22 cellular contexts compared by ENCODE assay signal in genomic region chr13:111393221-111393790, GRCh38.
"Had no signal": no experiment of that assay in that cellular context is flagged by ENCODE, and none has a peak within 500 bp of the region (broad histone marks: within the 10 kb centered on the region; RNA-seq: fewer than 3 reads in every experiment).

No MANE protein-coding gene starts in this region.

- H3K4me3 ChIP-seq: body of pancreas, esophagus muscularis mucosa, gastrocnemius medialis, testis had no signal

- H3K36me3 Mint-ChIP-seq: stimulated activated naive B cell treated with anti-CD40 and anti-IgM and Interleukin-4, amounts not matched to agents 10 μg/mL and 1 μg/mL and 100 μg/mL, for 72 hours; type B pancreatic cell had no signal

- H3K9me3 Mint-ChIP-seq: activated T-helper 1 cell treated with anti-CD3 and anti-CD28 coated beads, Interleukin-12 subunit alpha, Interleukin-12 subunit beta, Interleukin-2, Interleukin-4 antibody, amounts not matched to agents 30 ng/mL and 10 ng/mL and 1 ng/mL, durations not matched to agents 14 hours and 24 hours and 36 hours; effector memory CD8-positive, alpha-beta T cell; type B pancreatic cell had no signal

- H3K27ac Mint-ChIP-seq: activated CD4-positive, alpha-beta T cell treated with anti-CD3 and anti-CD28 coated beads for 36 hours; activated T-helper 1 cell treated with anti-CD3 and anti-CD28 coated beads, Interleukin-12 subunit alpha, Interleukin-12 subunit beta, Interleukin-2, Interleukin-4 antibody, amounts not matched to agents 30 ng/mL and 10 ng/mL and 1 ng/mL, durations not matched to agents 14 hours and 24 hours and 36 hours; effector memory CD8-positive, alpha-beta T cell; nephron progenitor cell; stimulated activated naive B cell treated with anti-CD40 and anti-IgM and Interleukin-4, amounts not matched to agents 10 μg/mL and 1 μg/mL and 100 μg/mL, for 72 hours; type B pancreatic cell had no signal

- H3K9me3 ChIP-seq: body of pancreas, esophagus muscularis mucosa, gastrocnemius medialis, testis had no signal

- H3K36me3 ChIP-seq: esophagus muscularis mucosa, gastrocnemius medialis had no signal

- H3K4me1 Mint-ChIP-seq: stimulated activated naive B cell treated with anti-CD40 and anti-IgM and Interleukin-4, amounts not matched to agents 10 μg/mL and 1 μg/mL and 100 μg/mL, for 72 hours had no signal

- H3K27me3 Mint-ChIP-seq: activated CD4-positive, alpha-beta T cell treated with anti-CD3 and anti-CD28 coated beads for 36 hours had no signal

- H3K27ac ChIP-seq: body of pancreas, esophagus muscularis mucosa, gastrocnemius medialis, testis had no signal

- DNase-seq: activated CD4-positive, alpha-beta T cell treated with anti-CD3 and anti-CD28 coated beads for 36 hours; activated CD4-positive, alpha-beta T cell treated with anti-CD3 and anti-CD28 coated beads, Interleukin-2, amount 50 U/mL, for 48 hours; activated gamma-delta T cell; activated naive CD4-positive, alpha-beta T cell treated with anti-CD3 and anti-CD28 coated beads, Interleukin-2, amount 50 U/mL, for 16 hours; anterior cingulate cortex; body of pancreas; effector memory CD8-positive, alpha-beta T cell; gastrocnemius medialis; hypothalamus; left ventricle myocardium superior; mammary epithelial cell; nephron progenitor cell; nucleus accumbens; small intestine; stimulated activated CD4-positive, alpha-beta T cell treated with anti-CD3 and anti-CD28 coated beads, Interleukin-2, amount 100 ng/mL, for 48 hours; stimulated activated CD8-positive, alpha-beta memory T cell treated with anti-CD3 and anti-CD28 coated beads, Interleukin-4, amount 100 ng/mL, for 48 hours; stimulated activated naive B cell treated with anti-CD40 and anti-IgM and Interleukin-4, amounts not matched to agents 10 μg/mL and 1 μg/mL and 100 μg/mL, for 72 hours; T-helper 1 cell; testis had no signal

- H3K27me3 ChIP-seq: body of pancreas, gastrocnemius medialis, testis had no signal

- H3K4me1 ChIP-seq: body of pancreas, esophagus muscularis mucosa, gastrocnemius medialis, testis had no signal

- H3K4me3 Mint-ChIP-seq: activated CD4-positive, alpha-beta T cell treated with anti-CD3 and anti-CD28 coated beads for 36 hours; activated T-helper 1 cell treated with anti-CD3 and anti-CD28 coated beads, Interleukin-12 subunit alpha, Interleukin-12 subunit beta, Interleukin-2, Interleukin-4 antibody, amounts not matched to agents 30 ng/mL and 10 ng/mL and 1 ng/mL, durations not matched to agents 14 hours and 24 hours and 36 hours; effector memory CD8-positive, alpha-beta T cell; nephron progenitor cell; stimulated activated naive B cell treated with anti-CD40 and anti-IgM and Interleukin-4, amounts not matched to agents 10 μg/mL and 1 μg/mL and 100 μg/mL, for 72 hours; type B pancreatic cell had no signal
